Comparison of ENCODE assay signal across 14 cellular contexts in the genomic region with DNA sequence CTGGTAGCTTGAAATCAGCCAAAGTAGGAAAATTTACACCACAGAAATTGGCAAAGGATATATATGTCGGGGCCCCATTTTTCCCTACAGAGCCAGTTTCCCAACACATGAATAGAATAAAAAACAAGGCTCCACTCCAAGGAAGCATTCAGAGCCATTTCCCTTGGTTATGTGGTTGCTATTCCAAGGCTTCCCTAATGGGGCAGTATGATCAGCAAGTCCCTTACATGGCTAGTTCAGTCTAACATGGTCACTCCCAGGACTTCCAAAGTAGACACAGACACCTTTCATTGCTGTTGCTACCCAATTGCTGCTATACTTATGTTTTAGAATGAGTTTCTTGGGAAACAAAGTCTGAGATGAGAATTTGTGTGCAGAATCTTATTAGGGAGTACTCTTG.
DNase-seq lines count a peak whose midpoint lies in the region; ATAC-seq and TF ChIP-seq lines count a peak whose summit lies in the region.
"Had no signal": no experiment of that assay in that cellular context is flagged by ENCODE, and none has a peak within 500 bp of the region (broad histone marks: within the 10 kb centered on the region; RNA-seq: fewer than 3 reads in every experiment).

No MANE protein-coding gene starts in this region.

- H3K27me3 ChIP-seq in WERI-Rb-1 (ENCODE audit: insufficient read depth, low read depth, severe bottlenecking) (no peaks in the 10 kb centered on the region), heart right ventricle (no peaks in the 10 kb centered on the region)
- H3K27me3 ChIP-seq: dorsolateral prefrontal cortex, neutrophil, transverse colon had no signal

- H3K4me3 ChIP-seq in WERI-Rb-1 (ENCODE audit: low read depth, low read length) (no peak overlapping the region), heart right ventricle (no peak overlapping the region)
- H3K4me3 ChIP-seq: A549, dorsolateral prefrontal cortex, transverse colon had no signal

- TF ChIP-seq CTCF in WERI-Rb-1 (IDR thresholded peaks at IDR 0.05; ENCODE audit: low read depth, low read length) (peak; percentile 64), heart right ventricle (IDR thresholded peaks at IDR 0.05) (peak in 2 of 9 donors; percentile 10 to 14)

- WGBS in heart right ventricle, 2 donors, result 84 to 93% methylated on average over 1 of the region's 1 CpG

- H3K4me1 ChIP-seq in heart right ventricle, result peaks cover 0 to 8% (median 0%) of the 10 kb centered on the region in 9 donors
- H3K4me1 ChIP-seq: A549, transverse colon had no signal

- no peaks in the 10 kb centered on the region for H3K9me3 ChIP-seq in WERI-Rb-1 (ENCODE audit: severe bottlenecking)
- no peaks in the 10 kb centered on the region for H3K9me3 ChIP-seq in heart right ventricle
- H3K9me3 ChIP-seq: A549, neutrophil, transverse colon had no signal

- H3K27ac ChIP-seq in WERI-Rb-1, result no peak overlapping the region
- H3K27ac ChIP-seq in heart right ventricle, result no peak overlapping the region
- H3K27ac ChIP-seq: A549, dorsolateral prefrontal cortex, neutrophil, transverse colon had no signal

- ATAC-seq in heart right ventricle (no peak), GM21737 (IDR thresholded peaks at IDR 0.05; ENCODE audit: unreplicated experiment) (no peak)

- DNase-seq in DMS153 (lab: John Stamatoyannopoulos, UW) (peak; percentile 33), DMS153 treated with DMSO at 0.1 percent for 48 hours (lab: John Stamatoyannopoulos, UW; ENCODE audit: unreplicated experiment) (no peak), M059J (ENCODE audit: low read depth) (peak; percentile 30), WERI-Rb-1 (peak; percentile 20), lung microvascular endothelial cell (ENCODE audit: low read depth in 2 of 2) (peak; percentile 1 to 22), heart right ventricle (no peak)
- no peak for DNase-seq in effector CD4-positive, alpha-beta T cell
- DNase-seq: activated CD4-positive, CD25-positive, alpha-beta regulatory T cell; dorsolateral prefrontal cortex; stimulated activated CD4-positive, alpha-beta T cell treated with anti-CD3 and anti-CD28 coated beads, Interleukin-4, amount 100 ng/mL, for 24 hours; transverse colon had no signal

- intact Hi-C loops in heart right ventricle (cut with DNase I), result no loop called here

- H3K36me3 ChIP-seq in WERI-Rb-1 (no peaks in the 10 kb centered on the region), heart right ventricle (no peaks in the 10 kb centered on the region)
- H3K36me3 ChIP-seq: neutrophil, transverse colon had no signal

Comparison
In these comparisons a context has a peak if more than half of its experiments do, and no peak if none do; other contexts are left out.
1. DNase-seq: peak in DMS153 (single experiment), M059J (single experiment), WERI-Rb-1 (single experiment) and lung microvascular endothelial cell (2 of 2); none in DMS153 treated with DMSO at 0.1 percent for 48 hours (single experiment), heart right ventricle (0 of 2) and effector CD4-positive, alpha-beta T cell (single experiment).